8 cellular contexts compared by ENCODE assay signal in genomic region chr1:2193514-2194251, GRCh38. TPM values are rescaled to one million over a fixed set of nuclear protein-coding genes. Genes with fewer than 3 reads are reported as not detected.
DNase-seq lines count a peak whose midpoint lies in the region; ATAC-seq and TF ChIP-seq lines count a peak whose summit lies in the region.

No MANE protein-coding gene starts in this region.

- POLR2A ChIA-PET in Panc1 (lab: Charles Lee): no interaction called here

- no peaks in the 10 kb centered on the region for H3K36me3 ChIP-seq in ES-I3 (ENCODE audit: insufficient read depth, low read length)
- H3K36me3 ChIP-seq in Panc1 (ENCODE audit: control insufficient read depth, insufficient read depth, low read length): no peaks in the 10 kb centered on the region; the same call in 1 of the 2 replicates
- H3K36me3 ChIP-seq in esophagus squamous epithelium: peaks cover 0 to 11% (median 0%) of the 10 kb centered on the region in 3 donors
- no peaks in the 10 kb centered on the region for H3K36me3 ChIP-seq in prostate gland

- H3K27ac ChIP-seq in Panc1 (ENCODE audit: low read length) (peak overlapping the region; percentile 90), esophagus squamous epithelium (peak overlapping the region; percentile 82 to 97 (median 94)), prostate gland (peak overlapping the region; percentile 96 to 98)

- TF ChIP-seq POLR2A in esophagus squamous epithelium (IDR thresholded peaks at IDR 0.05) (no peak), prostate gland (IDR thresholded peaks at IDR 0.05) (no peak)

- TF ChIP-seq CTCF in Panc1 (IDR thresholded peaks at IDR 0.05) (no peak), esophagus squamous epithelium (IDR thresholded peaks at IDR 0.05) (no peak), prostate gland (IDR thresholded peaks at IDR 0.05) (no peak)

- H3K4me1 ChIP-seq in ES-I3 (ENCODE audit: insufficient read depth, low read length) (no peaks in the 10 kb centered on the region; the same call in 1 of the 2 replicates), Panc1 (ENCODE audit: control insufficient read depth, insufficient read depth, low read length) (peaks cover 41% of the 10 kb centered on the region), esophagus squamous epithelium (peaks cover 45 to 76% (median 52%) of the 10 kb centered on the region in 3 donors), prostate gland (replicated peaks) (peaks cover 19% of the 10 kb centered on the region)

- WGBS in esophagus squamous epithelium, 2 donors: 33% methylated on average over 4 of the region's 41 CpGs; no CpG with 5 or more reads in 1 of the 2 donors
- 35% methylated on average over 27 of the region's 41 CpGs for WGBS in prostate gland

- H3K27me3 ChIP-seq in Panc1 (ENCODE audit: control insufficient read depth, insufficient read depth, low read length) (no peaks in the 10 kb centered on the region), esophagus squamous epithelium (no peaks in the 10 kb centered on the region), prostate gland (replicated peaks; ENCODE audit: insufficient read depth) (no peaks in the 10 kb centered on the region)

- peak overlapping the region; percentile 67 for H3K9ac ChIP-seq in ES-I3 (ENCODE audit: low read depth, low read length)

- CTCF ChIA-PET in Panc1 (lab: Charles Lee): no interaction called here

- ATAC-seq in Panc1: no peak
- no peak for ATAC-seq in GM18498 (IDR thresholded peaks at IDR 0.05; ENCODE audit: unreplicated experiment)
- no peak for ATAC-seq in HG03175 (IDR thresholded peaks at IDR 0.05; ENCODE audit: unreplicated experiment)
- ATAC-seq in HG02571 (IDR thresholded peaks at IDR 0.05; ENCODE audit: unreplicated experiment): no peak

- intact Hi-C loops in Panc1 (cut with micrococcal nuclease; ENCODE audit: unreplicated experiment): loop anchor here (2.0 to 10.0 kb wide), 2 partner anchors 121 to 187 kb away; no protein-coding TSS in a partner anchor
- intact Hi-C loops in esophagus squamous epithelium (cut with DNase I): loop anchor here (2.0 to 10.0 kb wide), 3 partner anchors 121 to 351 kb away; no protein-coding TSS in a partner anchor
- intact Hi-C loops in prostate gland (cut with DNase I): loop anchor here (10.0 kb wide), 2 partner anchors 331 to 391 kb away; partner anchors contain the start of genes PANK4 and PRXL2B

- no peak for DNase-seq in Panc1 (ENCODE audit: low read depth, low spot score)
- no peak for DNase-seq in esophagus squamous epithelium (lab: John Stamatoyannopoulos, UW)
- DNase-seq in prostate gland (ENCODE audit: low spot score): no peak
- DNase-seq in D341Med (ENCODE audit: low spot score): no peak

- in situ Hi-C loops in Panc1 (cut with HindIII; ENCODE audit: low pct_unique_long_range_greater_than_20kb, low sequenced_read_pairs): loop anchor here (10.0 kb wide), 1 partner anchor 201 kb away; the partner anchor contains the start of genes MORN1 and RER1

- no TSS peak for BruUV-seq in Panc1 (replicated peaks; lab: Mats Ljungman, UMichigan)

- H3K9me3 ChIP-seq in ES-I3 (ENCODE audit: control insufficient read depth, insufficient read depth, low read length): no peaks in the 10 kb centered on the region
- no peaks in the 10 kb centered on the region for H3K9me3 ChIP-seq in Panc1 (ENCODE audit: control insufficient read depth, insufficient read depth, low read depth, low read length)
- H3K9me3 ChIP-seq in esophagus squamous epithelium: no peaks in the 10 kb centered on the region
- H3K9me3 ChIP-seq in prostate gland: no peaks in the 10 kb centered on the region

- H3K4me3 ChIP-seq in Panc1 (ENCODE audit: low read depth in 2 of 2, low read length in 2 of 2) (peak overlapping the region; percentile 63 to 71), esophagus squamous epithelium (peak overlapping the region; percentile 41 to 89 (median 77)), prostate gland (peak overlapping the region; percentile 69 to 76)

RNA-seq across cellular contexts. Expression of gene FAAP20, which starts 0.9 kb away (rescaled TPM):
- total RNA-seq in Panc1 (2021; ENCODE audit: unreplicated experiment) (177 TPM), esophagus squamous epithelium (10 to 100 TPM in 3 of 4 donors, 1 to 10 TPM in 1; 8.6 to 22.5 (median 18.1) TPM), prostate gland (10 to 100 TPM; 55.9 to 70.4 TPM)
- 197 TPM for polyA plus RNA-seq in Panc1 (2012; ENCODE audit: insufficient read length)

RNA-seq across cellular contexts. Expression of gene SKI, which starts 34.4 kb away (rescaled TPM):
- total RNA-seq in Panc1 (2021; ENCODE audit: unreplicated experiment): 63.2 TPM
- 35.0 TPM for polyA plus RNA-seq in Panc1 (2012; ENCODE audit: insufficient read length)
- 10 to 100 TPM; 18.2 to 38.8 (median 25.2) TPM for total RNA-seq in esophagus squamous epithelium
- 100 to 1,000 TPM in 1 of 2 donors, 10 to 100 TPM in 1; 46.2 to 114 TPM for total RNA-seq in prostate gland
